15 cellular contexts compared by ENCODE assay signal in the genomic region with DNA sequence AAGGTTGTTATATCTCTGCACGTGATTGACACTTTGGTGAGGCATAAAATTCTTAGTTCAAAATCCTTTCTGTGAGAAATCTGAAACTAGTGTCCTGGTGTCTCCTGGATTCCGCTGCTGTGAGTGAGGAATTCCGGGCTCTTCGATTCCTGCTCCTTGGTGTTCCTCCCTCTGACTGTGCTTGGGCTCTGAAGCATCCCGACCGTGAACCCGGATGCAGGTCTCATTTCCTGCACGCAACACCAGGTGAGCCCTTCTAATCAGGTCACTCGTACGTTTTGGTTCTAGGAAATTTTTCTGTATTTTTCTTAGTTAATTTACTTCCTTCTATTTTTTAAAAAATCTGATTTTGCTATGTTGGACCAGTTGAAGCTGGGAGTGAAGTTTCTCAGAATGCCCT.
A peak's percentile ranks its signal among the peaks of the same experiment; 100 is the strongest.
DNase-seq lines count a peak whose midpoint lies in the region; ATAC-seq and TF ChIP-seq lines count a peak whose summit lies in the region.
"Had no signal": no experiment of that assay in that cellular context is flagged by ENCODE, and none has a peak within 500 bp of the region (broad histone marks: within the 10 kb centered on the region; RNA-seq: fewer than 3 reads in every experiment).

No MANE protein-coding gene starts in this region.

- H3K9me3 ChIP-seq in KOPT-K1 (ENCODE audit: insufficient read depth, low read length, poor library complexity, severe bottlenecking): no peaks in the 10 kb centered on the region
- no peaks in the 10 kb centered on the region for H3K9me3 ChIP-seq in sigmoid colon

- ATAC-seq in central memory CD8-positive, alpha-beta T cell (replicated peaks; ENCODE audit: extremely low read depth, poor library complexity, severe bottlenecking): no peak
- no peak for ATAC-seq in stimulated activated memory B cell treated with anti-CD40 and anti-IgM and Interleukin-4, amounts not matched to agents 10 μg/mL and 1 μg/mL and 100 μg/mL, for 72 hours

- WGBS in sigmoid colon, 2 donors: 85 to 90% methylated on average over 10 of the region's 10 CpGs

- no peak for TF ChIP-seq EP300 in sigmoid colon (IDR thresholded peaks at IDR 0.05)

- H3K36me3 ChIP-seq in KOPT-K1 (ENCODE audit: insufficient read depth, low read length) (no peaks in the 10 kb centered on the region), sigmoid colon (no peaks in the 10 kb centered on the region)

- no peak for TF ChIP-seq POLR2A in sigmoid colon (IDR thresholded peaks at IDR 0.05)

- H3K9me3 Mint-ChIP-seq in T-helper 1 cell treated with Interleukin-12 subunit alpha and Interleukin-12 subunit beta and Interleukin-4 antibody, amounts not matched to agents 30 μg/mL and 1 μg/mL, for 36 hours: no peaks in the 10 kb centered on the region
- H3K9me3 Mint-ChIP-seq in central memory CD8-positive, alpha-beta T cell: no peaks in the 10 kb centered on the region
- no peaks in the 10 kb centered on the region for H3K9me3 Mint-ChIP-seq in stimulated activated memory B cell treated with anti-CD40 and anti-IgM and Interleukin-4, amounts not matched to agents 10 μg/mL and 1 μg/mL and 100 μg/mL, for 72 hours

- no peak overlapping the region for H3K4me3 ChIP-seq in sigmoid colon
- H3K4me3 ChIP-seq: SK-N-MC had no signal

- H3K4me3 Mint-ChIP-seq in T-helper 1 cell treated with Interleukin-12 subunit alpha and Interleukin-12 subunit beta and Interleukin-4 antibody, amounts not matched to agents 30 μg/mL and 1 μg/mL, for 36 hours: peak overlapping the region; percentile 70
- H3K4me3 Mint-ChIP-seq in central memory CD8-positive, alpha-beta T cell: peak overlapping the region; percentile 62
- peak overlapping the region; percentile 34 for H3K4me3 Mint-ChIP-seq in stimulated activated memory B cell treated with anti-CD40 and anti-IgM and Interleukin-4, amounts not matched to agents 10 μg/mL and 1 μg/mL and 100 μg/mL, for 72 hours

- H3K27me3 Mint-ChIP-seq in T-helper 1 cell treated with Interleukin-12 subunit alpha and Interleukin-12 subunit beta and Interleukin-4 antibody, amounts not matched to agents 30 μg/mL and 1 μg/mL, for 36 hours (ENCODE audit: low read depth): no peaks in the 10 kb centered on the region
- H3K27me3 Mint-ChIP-seq in central memory CD8-positive, alpha-beta T cell: no peaks in the 10 kb centered on the region
- H3K27me3 Mint-ChIP-seq in stimulated activated memory B cell treated with anti-CD40 and anti-IgM and Interleukin-4, amounts not matched to agents 10 μg/mL and 1 μg/mL and 100 μg/mL, for 72 hours: no peaks in the 10 kb centered on the region

- no peaks in the 10 kb centered on the region for H3K4me1 ChIP-seq in sigmoid colon

- H3K27ac ChIP-seq in KOPT-K1 (ENCODE audit: low read depth, low read length, poor library complexity, severe bottlenecking) (peak overlapping the region; percentile 22), sigmoid colon (no peak overlapping the region)
- H3K27ac ChIP-seq: 22Rv1, C4-2B, SK-N-MC had no signal

- peaks cover 26% of the 10 kb centered on the region for H3K4me1 Mint-ChIP-seq in T-helper 1 cell treated with Interleukin-12 subunit alpha and Interleukin-12 subunit beta and Interleukin-4 antibody, amounts not matched to agents 30 μg/mL and 1 μg/mL, for 36 hours (ENCODE audit: low read depth)
- H3K4me1 Mint-ChIP-seq in central memory CD8-positive, alpha-beta T cell: peaks cover 19% of the 10 kb centered on the region
- peaks cover 29% of the 10 kb centered on the region for H3K4me1 Mint-ChIP-seq in stimulated activated memory B cell treated with anti-CD40 and anti-IgM and Interleukin-4, amounts not matched to agents 10 μg/mL and 1 μg/mL and 100 μg/mL, for 72 hours

- intact Hi-C loops in sigmoid colon (cut with DNase I): no loop called here

- H3K27ac Mint-ChIP-seq in T-helper 1 cell treated with Interleukin-12 subunit alpha and Interleukin-12 subunit beta and Interleukin-4 antibody, amounts not matched to agents 30 μg/mL and 1 μg/mL, for 36 hours: peak overlapping the region; percentile 73
- peak overlapping the region; percentile 72 for H3K27ac Mint-ChIP-seq in central memory CD8-positive, alpha-beta T cell (ENCODE audit: low read depth)
- peak overlapping the region; percentile 54 for H3K27ac Mint-ChIP-seq in stimulated activated memory B cell treated with anti-CD40 and anti-IgM and Interleukin-4, amounts not matched to agents 10 μg/mL and 1 μg/mL and 100 μg/mL, for 72 hours

- H3K36me3 Mint-ChIP-seq in T-helper 1 cell treated with Interleukin-12 subunit alpha and Interleukin-12 subunit beta and Interleukin-4 antibody, amounts not matched to agents 30 μg/mL and 1 μg/mL, for 36 hours (ENCODE audit: low read depth): peaks cover 3% of the 10 kb centered on the region
- H3K36me3 Mint-ChIP-seq in central memory CD8-positive, alpha-beta T cell (ENCODE audit: insufficient read depth): peaks cover 5% of the 10 kb centered on the region
- peaks cover 5% of the 10 kb centered on the region for H3K36me3 Mint-ChIP-seq in stimulated activated memory B cell treated with anti-CD40 and anti-IgM and Interleukin-4, amounts not matched to agents 10 μg/mL and 1 μg/mL and 100 μg/mL, for 72 hours

- H3K27me3 ChIP-seq in sigmoid colon: no peaks in the 10 kb centered on the region

- DNase-seq in T-helper 1 cell (no peak), activated gamma-delta T cell (lab: John Stamatoyannopoulos, UW) (no peak), sigmoid colon (no peak), NCI-H748 treated with DMSO at 0.1 percent for 48 hours (lab: John Stamatoyannopoulos, UW) (no peak)
- no peak for DNase-seq in central memory CD8-positive, alpha-beta T cell (ENCODE audit: low spot score in 2 of 2)
- DNase-seq: amniotic stem cell, EL, NCI-H2081, retina had no signal

- no peak for TF ChIP-seq CTCF in sigmoid colon (IDR thresholded peaks at IDR 0.05)
